In genomic region chr5:145936401-145937131, GRCh38 we compare ENCODE assay signal across 8 cellular contexts. TPM values are rescaled to one million over a fixed set of nuclear protein-coding genes. Genes with fewer than 3 reads are reported as not detected.
DNase-seq lines count a peak whose midpoint lies in the region; ATAC-seq and TF ChIP-seq lines count a peak whose summit lies in the region.

Gene SH3RF2, plus strand, starts transcription at chr5:145936578. Its CDS starts 1,351 bp downstream, at chr5:145937929.

- no peaks in the 10 kb centered on the region for H3K36me3 Mint-ChIP-seq in brain

- H3K9me3 Mint-ChIP-seq in brain: no peaks in the 10 kb centered on the region

- no peak for ATAC-seq in GM21515 (IDR thresholded peaks at IDR 0.05; ENCODE audit: unreplicated experiment)

- H3K27me3 Mint-ChIP-seq in brain: peaks cover 6% of the 10 kb centered on the region

- peak within 1 kb of the TSS; percentile 2; the same call in 1 of the 2 replicates for H3K4me3 ChIP-seq in iPS-18c (ENCODE audit: insufficient read depth, low read depth, low read length)

- in situ Hi-C loops in GM13976 (cut with MboI; ENCODE audit: low sequenced_read_pairs, unreplicated experiment): no loop called here

- CTCF ChIA-PET in GM10248 (lab: Yijun Ruan, JAX): interaction anchor here (1.4 kb wide), 1 partner anchor 14 kb away, joined by 3 read pairs; no protein-coding TSS in a partner anchor

- DNase-seq in GM13976 (ENCODE audit: low spot score) (peak; percentile 22), NCI-H524 treated with DMSO at 0.1 percent for 48 hours (lab: John Stamatoyannopoulos, UW) (peak; percentile 40), smooth muscle cell of the brain vasculature (ENCODE audit: low read depth, low spot score) (peak; percentile 80), GM10248 (ENCODE audit: extremely low spot score) (no peak), NCI-H748 (lab: John Stamatoyannopoulos, UW; ENCODE audit: unreplicated experiment) (no peak)

- POLR2A ChIA-PET in GM10248 (lab: Yijun Ruan, JAX): no interaction called here

- H3K27ac Mint-ChIP-seq in brain: peak within 1 kb of the TSS in 3 of 5 experiments; percentile 71 to 88 (median 76)

- no peaks in the 10 kb centered on the region for H3K9me3 ChIP-seq in iPS-18c (ENCODE audit: control insufficient read depth, insufficient read depth, low read length)

- H3K4me1 Mint-ChIP-seq in brain: peaks cover 38% of the 10 kb centered on the region

- TF ChIP-seq CTCF in GM13976 (IDR thresholded peaks at IDR 0.05; ENCODE audit: borderline replicate concordance, control extremely low read depth, extremely low read depth, insufficient read depth, missing control alignments): no peak
- no peak for TF ChIP-seq CTCF in brain (conservative IDR thresholded peaks at IDR 0.05)
- no peak for TF ChIP-seq CTCF in GM10248 (IDR thresholded peaks at IDR 0.05; ENCODE audit: control extremely low read depth, extremely low read depth, low read depth, missing control alignments)

- peak within 1 kb of the TSS; percentile 77 to 86 (median 82) for H3K4me3 Mint-ChIP-seq in brain

RNA-seq across cellular contexts. Expression of gene SH3RF2, which starts in this region (rescaled TPM):
- polyA plus RNA-seq in brain (ENCODE audit: insufficient read depth, low read depth, low replicate concordance): 0.34 TPM

Comparison
In these comparisons a context has a peak if more than half of its experiments do, and no peak if none do; other contexts are left out.
1. DNase-seq: peak in GM13976 (single experiment), NCI-H524 treated with DMSO at 0.1 percent for 48 hours (single experiment) and smooth muscle cell of the brain vasculature (single experiment); none in GM10248 (single experiment) and NCI-H748 (single experiment).